In the genomic region with DNA sequence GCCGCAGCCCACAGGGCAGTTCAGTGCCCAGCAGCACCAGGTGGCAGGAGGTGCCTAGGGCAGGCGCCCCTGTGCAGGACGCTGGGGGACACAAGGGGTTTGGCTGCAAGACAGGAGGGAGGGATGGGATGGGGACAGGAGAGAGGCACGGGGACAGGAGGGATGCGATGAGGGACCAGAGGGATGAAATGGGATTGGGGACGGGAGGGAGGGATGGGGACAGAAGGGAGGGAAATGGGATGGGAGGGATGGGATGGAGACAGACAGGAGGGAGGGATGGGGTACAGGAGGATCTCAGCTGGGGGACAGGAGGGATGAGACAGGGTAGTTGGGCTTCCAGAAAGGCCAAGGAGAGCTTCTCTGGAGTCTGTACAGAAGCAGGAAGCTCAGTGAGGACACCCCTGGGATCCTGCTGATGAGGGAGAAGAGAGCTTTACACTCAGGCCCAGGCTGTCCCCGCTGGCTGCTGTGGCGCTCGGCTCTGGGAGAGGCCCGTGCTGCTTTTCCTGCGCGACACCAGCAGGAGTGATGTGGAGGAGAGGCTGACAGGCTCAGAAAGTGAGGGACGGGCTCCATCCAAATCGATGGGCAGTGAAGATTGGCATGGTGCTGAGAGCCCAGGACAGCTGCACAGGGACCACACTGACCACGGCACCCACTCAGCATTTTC, we compare ENCODE assay signal across 22 cellular contexts.
"Had no signal": no experiment of that assay in that cellular context is flagged by ENCODE, and none has a peak within 500 bp of the region (broad histone marks: within the 10 kb centered on the region; RNA-seq: fewer than 3 reads in every experiment).

No MANE protein-coding gene starts in this region.

- FAIRE-seq: bronchial epithelial cell had no signal

- H3K9me3 ChIP-seq: ascending aorta, body of pancreas had no signal

- H3K9ac ChIP-seq: KMS-11 had no signal

- H3K4me1 ChIP-seq: ascending aorta, body of pancreas had no signal

- DNase-seq: activated B cell treated with CpG ODN at 0.5 μM for 24 hours; activated CD4-positive, alpha-beta T cell treated with anti-CD3 and anti-CD28 coated beads for 1 hour; activated CD4-positive, alpha-beta T cell treated with anti-CD3 and anti-CD28 coated beads, Interleukin-2, amount 50 U/mL, for 48 hours; activated effector memory CD4-positive, alpha-beta T cell treated with Interleukin-2 at 50 U/mL for 16 hours; activated naive CD4-positive, alpha-beta T cell; activated T-cell treated with anti-CD3 and anti-CD28 coated beads, Interleukin-2, amount 50 U/mL, for 24 hours; amniotic stem cell; central memory CD4-positive, alpha-beta T cell; NCI-H1092; NCI-H1417; NCI-H1930; NCI-H2107; NCI-H510A treated with DMSO at 0.1 percent for 48 hours; NCI-H69; PC-3; SIG-M5; T-helper 1 cell had no signal

- H3K4me3 ChIP-seq: ascending aorta, body of pancreas had no signal

- H3K4me2 ChIP-seq: KMS-11 had no signal

- ATAC-seq: activated CD8-positive, alpha-beta memory T cell treated with anti-CD3 and anti-CD28 coated beads, Interleukin-2, amount 10 ng/mL, durations not matched to agents 7 days and 5 days; body of pancreas; PC-3 had no signal

- H3K36me3 ChIP-seq: ascending aorta had no signal

- H3K27ac ChIP-seq: ascending aorta, body of pancreas, KMS-11 had no signal

- H3K27me3 ChIP-seq: ascending aorta, body of pancreas had no signal
